12 cellular contexts compared by ENCODE assay signal in genomic region chr9:134058716-134059115, GRCh38. TPM values are rescaled to one million over a fixed set of nuclear protein-coding genes. Genes with fewer than 3 reads are reported as not detected.
A peak's percentile ranks its signal among the peaks of the same experiment; 100 is the strongest.
DNase-seq lines count a peak whose midpoint lies in the region; ATAC-seq and TF ChIP-seq lines count a peak whose summit lies in the region.
"Had no signal": no experiment of that assay in that cellular context is flagged by ENCODE, and none has a peak within 500 bp of the region (broad histone marks: within the 10 kb centered on the region; RNA-seq: fewer than 3 reads in every experiment).

No MANE protein-coding gene starts in this region.

- no peak overlapping the region for H3K4me2 ChIP-seq in smooth muscle cell

- H3K9ac ChIP-seq in smooth muscle cell (ENCODE audit: low read depth): no peak overlapping the region

- peak; percentile 54 for ATAC-seq in RWPE2 (ENCODE audit: low read depth)
- no peak for ATAC-seq in GM21526 (IDR thresholded peaks at IDR 0.05; ENCODE audit: low FRiP score, unreplicated experiment)
- ATAC-seq in HG03457 (IDR thresholded peaks at IDR 0.05; ENCODE audit: unreplicated experiment): no peak
- ATAC-seq: activated naive CD4-positive, alpha-beta T cell treated with anti-CD3 and anti-CD28 coated beads, Interleukin-2, amount 50 U/mL, for 72 hours; heart right ventricle had no signal

- intact Hi-C loops in stomach (cut with DNase I; ENCODE audit: low total_unique reads): no loop called here

- no peak overlapping the region for H3K4me3 Mint-ChIP-seq in activated naive CD4-positive, alpha-beta T cell treated with anti-CD3 and anti-CD28 coated beads, Interleukin-2, amount 10 ng/mL, durations not matched to agents 7 days and 5 days

- no peaks in the 10 kb centered on the region for H3K9me3 Mint-ChIP-seq in activated naive CD4-positive, alpha-beta T cell treated with anti-CD3 and anti-CD28 coated beads, Interleukin-2, amount 10 ng/mL, durations not matched to agents 7 days and 5 days
- H3K9me3 Mint-ChIP-seq: activated naive CD4-positive, alpha-beta T cell treated with anti-CD3 and anti-CD28 coated beads, Interleukin-2, amount 50 U/mL, for 72 hours had no signal

- DNase-seq in activated naive CD4-positive, alpha-beta T cell treated with anti-CD3 and anti-CD28 coated beads, Interleukin-2, amount 10 ng/mL, durations not matched to agents 7 days and 5 days: peak; percentile 8
- no peak for DNase-seq in activated naive CD4-positive, alpha-beta T cell treated with anti-CD3 and anti-CD28 coated beads, Interleukin-2, amount 50 U/mL, for 16 hours
- DNase-seq in RWPE2 (ENCODE audit: low spot score) (peak; percentile 51), islet precursor cell (peak; percentile 37), stomach (peak; percentile 24), smooth muscle cell (lab: John Stamatoyannopoulos, UW; ENCODE audit: unreplicated experiment) (no peak)
- DNase-seq: activated CD4-positive, alpha-beta T cell treated with anti-CD3 and anti-CD28 coated beads, Interleukin-2, amount 50 U/mL, for 4 hours; heart right ventricle; NCI-H1694 treated with DMSO at 0.1 percent for 48 hours had no signal

- H3K27ac ChIP-seq in RWPE2 (ENCODE audit: poor library complexity, severe bottlenecking) (peak overlapping the region; percentile 50), stomach (no peak overlapping the region), smooth muscle cell (ENCODE audit: low read depth) (no peak overlapping the region)
- H3K27ac ChIP-seq: heart right ventricle had no signal

- no peaks in the 10 kb centered on the region for H3K36me3 Mint-ChIP-seq in activated naive CD4-positive, alpha-beta T cell treated with anti-CD3 and anti-CD28 coated beads, Interleukin-2, amount 10 ng/mL, durations not matched to agents 7 days and 5 days
- H3K36me3 Mint-ChIP-seq: activated naive CD4-positive, alpha-beta T cell treated with anti-CD3 and anti-CD28 coated beads, Interleukin-2, amount 50 U/mL, for 72 hours had no signal

- 58 to 75% (median 62%) methylated on average over 7 of the region's 7 CpGs for WGBS in stomach, 5 donors
- 92% methylated on average over 7 of the region's 7 CpGs for WGBS in smooth muscle cell (ENCODE audit: low lambda C conversion rate)

- peak; percentile 30 for TF ChIP-seq CTCF in RWPE2 (IDR thresholded peaks at IDR 0.05; ENCODE audit: poor library complexity, severe bottlenecking)
- no peak for TF ChIP-seq CTCF in stomach (IDR thresholded peaks at IDR 0.05)
- TF ChIP-seq CTCF in smooth muscle cell (IDR thresholded peaks at IDR 0.05; ENCODE audit: borderline replicate concordance, insufficient read depth, poor library complexity, severe bottlenecking): no peak

- H3F3A ChIP-seq in smooth muscle cell (ENCODE audit: low read depth): no peaks in the 10 kb centered on the region

- H3K79me2 ChIP-seq in smooth muscle cell (ENCODE audit: low read depth): peaks cover 88% of the 10 kb centered on the region

- H3K27me3 Mint-ChIP-seq in activated naive CD4-positive, alpha-beta T cell treated with anti-CD3 and anti-CD28 coated beads, Interleukin-2, amount 10 ng/mL, durations not matched to agents 7 days and 5 days: no peaks in the 10 kb centered on the region

- TF ChIP-seq POLR2A in stomach (IDR thresholded peaks at IDR 0.05): no peak

- H3K9me3 ChIP-seq in RWPE2 (ENCODE audit: severe bottlenecking): no peaks in the 10 kb centered on the region
- H3K9me3 ChIP-seq in stomach: no peaks in the 10 kb centered on the region
- no peaks in the 10 kb centered on the region for H3K9me3 ChIP-seq in smooth muscle cell (replicated peaks; ENCODE audit: low read depth)
- H3K9me3 ChIP-seq: heart right ventricle had no signal

- H3K4me1 ChIP-seq in RWPE2 (ENCODE audit: insufficient read depth, poor library complexity, severe bottlenecking) (peaks cover 24% of the 10 kb centered on the region), stomach (peaks cover 65 to 100% (median 98%) of the 10 kb centered on the region in 4 donors), smooth muscle cell (ENCODE audit: low read depth) (no peaks in the 10 kb centered on the region)

- H4K20me1 ChIP-seq in smooth muscle cell (ENCODE audit: low read depth): peaks cover 100% of the 10 kb centered on the region

- H3K27ac Mint-ChIP-seq in activated naive CD4-positive, alpha-beta T cell treated with anti-CD3 and anti-CD28 coated beads, Interleukin-2, amount 10 ng/mL, durations not matched to agents 7 days and 5 days: no peak overlapping the region

- peaks cover 33% of the 10 kb centered on the region for H3K4me1 Mint-ChIP-seq in activated naive CD4-positive, alpha-beta T cell treated with anti-CD3 and anti-CD28 coated beads, Interleukin-2, amount 10 ng/mL, durations not matched to agents 7 days and 5 days

- no peaks in the 10 kb centered on the region; the same call in 1 of the 2 replicates for H3K36me3 ChIP-seq in RWPE2 (ENCODE audit: low read depth)
- H3K36me3 ChIP-seq in stomach: peaks cover 0 to under 1% (median 0%) of the 10 kb centered on the region in 4 donors
- no peaks in the 10 kb centered on the region for H3K36me3 ChIP-seq in smooth muscle cell (ENCODE audit: low read depth)
- H3K36me3 ChIP-seq: heart right ventricle had no signal

- H3K4me3 ChIP-seq in RWPE2 (ENCODE audit: severe bottlenecking) (no peak overlapping the region), stomach (no peak overlapping the region), smooth muscle cell (no peak overlapping the region)
- H3K4me3 ChIP-seq: heart right ventricle had no signal

- CTCF ChIA-PET in activated naive CD4-positive, alpha-beta T cell treated with anti-CD3 and anti-CD28 coated beads, Interleukin-2, amount 10 ng/mL, durations not matched to agents 7 days and 5 days (lab: Charles Lee): no interaction called here

- TF ChIP-seq EP300 in stomach (IDR thresholded peaks at IDR 0.05): no peak

- no peak overlapping the region for H2AFZ ChIP-seq in smooth muscle cell (ENCODE audit: low read depth)

- no peaks in the 10 kb centered on the region for H3K27me3 ChIP-seq in RWPE2 (ENCODE audit: insufficient read depth, poor library complexity, severe bottlenecking)
- no peaks in the 10 kb centered on the region for H3K27me3 ChIP-seq in stomach
- no peaks in the 10 kb centered on the region for H3K27me3 ChIP-seq in smooth muscle cell (ENCODE audit: low read depth)
- H3K27me3 ChIP-seq: heart right ventricle had no signal

RNA-seq across cellular contexts. Expression of gene BRD3, which starts 9.1 kb away (rescaled TPM):
- total RNA-seq in stomach (10 to 100 TPM; 14.5 to 29.0 (median 22.6) TPM), smooth muscle cell (6.8 and 9.2 TPM in 2 replicates)
- polyA plus RNA-seq in stomach (1 to 10 TPM; 6.4 to 8.3 (median 7.9) TPM), smooth muscle cell (28.8 and 34.1 TPM in 2 replicates)

RNA-seq across cellular contexts. Expression of gene BRD3OS, which starts 33.4 kb away (rescaled TPM):
- total RNA-seq in stomach (10 to 100 TPM in 1 of 5 donors, 1 to 10 TPM in 3, not detected in 1; 2.4 to 12.0 (median 4.4) TPM), smooth muscle cell (10.9 and 16.1 TPM in 2 replicates)
- polyA plus RNA-seq in stomach (1 to 10 TPM; 4.7 to 9.0 (median 8.2) TPM), smooth muscle cell (16.0 and 17.8 TPM in 2 replicates)

Comparison
In these comparisons a context has a peak if more than half of its experiments do, and no peak if none do; other contexts are left out.
1. DNase-seq: peak in activated naive CD4-positive, alpha-beta T cell treated with anti-CD3 and anti-CD28 coated beads, Interleukin-2, amount 10 ng/mL, durations not matched to agents 7 days and 5 days (single experiment), RWPE2 (single experiment), islet precursor cell (single experiment) and stomach (single experiment); none in activated naive CD4-positive, alpha-beta T cell treated with anti-CD3 and anti-CD28 coated beads, Interleukin-2, amount 50 U/mL, for 16 hours (single experiment) and smooth muscle cell (single experiment).